Comparison of ENCODE assay signal across 14 cellular contexts in genomic region chr21:41445465-41445862, GRCh38.
"Had no signal": no experiment of that assay in that cellular context is flagged by ENCODE, and none has a peak within 500 bp of the region (broad histone marks: within the 10 kb centered on the region; RNA-seq: fewer than 3 reads in every experiment).

No MANE protein-coding gene starts in this region.

- H3K4me3 ChIP-seq: adrenal gland, coronary artery, lower lobe of right lung, pancreas, vagina had no signal

- H3K9me3 Mint-ChIP-seq: mesothelial cell of epicardium had no signal

- H3K4me1 ChIP-seq: adrenal gland, lower lobe of right lung, pancreas, vagina had no signal

- FAIRE-seq: pancreas had no signal

- ATAC-seq: lower lobe of right lung, pancreas had no signal

- H3K4me1 Mint-ChIP-seq: mesothelial cell of epicardium had no signal

- H3K27me3 ChIP-seq: adrenal gland, pancreas, vagina had no signal

- H3K27ac Mint-ChIP-seq: mesothelial cell of epicardium had no signal

- H3K4me3 Mint-ChIP-seq: mesothelial cell of epicardium had no signal

- DNase-seq: activated CD4-positive, alpha-beta T cell treated with anti-CD3 and anti-CD28 coated beads for 4 hours; activated gamma-delta T cell treated with Interleukin-2 at 50 U/mL for 16 hours; activated T-cell treated with anti-CD3 and anti-CD28 coated beads, Interleukin-2, amount 50 U/mL, for 1 hour; adrenal gland; central memory CD4-positive, alpha-beta T cell; effector CD8-positive, alpha-beta T cell; lower lobe of right lung; pancreas; SW 1271; T1000 had no signal

- H3K9me3 ChIP-seq: adrenal gland, lower lobe of right lung, pancreas, vagina had no signal

- H3K27ac ChIP-seq: adrenal gland, coronary artery, lower lobe of right lung, pancreas, vagina, VCaP had no signal
